ENCODE assay signal across 10 cellular contexts in the genomic region with DNA sequence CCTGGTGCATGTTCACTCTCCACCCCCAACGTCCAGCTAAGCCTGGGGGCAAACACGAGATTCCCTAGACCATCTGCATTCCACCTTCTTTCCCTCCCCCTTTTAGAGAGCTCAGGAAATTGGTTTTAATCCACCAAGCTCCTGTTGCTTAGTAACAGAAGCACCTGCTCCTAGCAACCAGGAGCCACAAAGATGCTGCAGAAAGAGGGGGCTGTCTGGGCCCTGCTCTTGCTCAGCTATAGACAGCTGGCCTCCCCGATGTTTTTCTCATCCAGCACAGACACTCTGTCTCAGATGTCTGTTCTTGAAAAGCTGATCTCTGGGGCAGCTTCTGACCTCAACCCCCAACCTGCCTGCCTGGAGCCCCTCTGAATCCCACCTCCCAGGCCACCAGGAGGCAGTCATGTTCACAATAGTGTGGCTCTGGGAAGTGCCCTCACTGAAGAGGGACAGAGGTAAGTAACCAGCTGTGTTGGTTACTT.
DNase-seq lines count a peak whose midpoint lies in the region; ATAC-seq and TF ChIP-seq lines count a peak whose summit lies in the region.
"Had no signal": no experiment of that assay in that cellular context is flagged by ENCODE, and none has a peak within 500 bp of the region (broad histone marks: within the 10 kb centered on the region; RNA-seq: fewer than 3 reads in every experiment).

No MANE protein-coding gene starts in this region.

- TF ChIP-seq CTCF in brain (conservative IDR thresholded peaks at IDR 0.05), result peak; percentile 38 to 64
- no peak for TF ChIP-seq CTCF in GM13976 (IDR thresholded peaks at IDR 0.05; ENCODE audit: borderline replicate concordance, control extremely low read depth, extremely low read depth, insufficient read depth, missing control alignments)

- peak; percentile 43 for DNase-seq in NCI-H2171 (lab: John Stamatoyannopoulos, UW)
- peak; percentile 0 to 25 for DNase-seq in stimulated activated CD4-positive, alpha-beta T cell treated with anti-CD3 and anti-CD28 coated beads, Interleukin-15, amount 100 ng/mL, for 48 hours (ENCODE audit: low read depth in 2 of 2)
- DNase-seq in Right ventricle myocardium superior, result no peak
- no peak for DNase-seq in GM13976 (ENCODE audit: low spot score)
- DNase-seq in T-helper 1 cell, result no peak
- no peak for DNase-seq in globus pallidus (ENCODE audit: low spot score)
- DNase-seq: cortex of kidney, pancreas had no signal

- H3K27me3 Mint-ChIP-seq in brain, result no peaks in the 10 kb centered on the region

- H3K36me3 Mint-ChIP-seq in brain, result no peaks in the 10 kb centered on the region

- no peaks in the 10 kb centered on the region for H3K9me3 Mint-ChIP-seq in brain

- intact Hi-C loops in Right ventricle myocardium superior (cut with DNase I), result no loop called here

- peak overlapping the region in 4 of 5 experiments; percentile 53 to 77 (median 70) for H3K4me3 Mint-ChIP-seq in brain

- peak; percentile 64 for ATAC-seq in GM19467 (IDR thresholded peaks at IDR 0.05; ENCODE audit: unreplicated experiment)
- no peak for ATAC-seq in Right ventricle myocardium superior (ENCODE audit: poor library complexity)

- in situ Hi-C loops in GM13976 (cut with MboI; ENCODE audit: low sequenced_read_pairs, unreplicated experiment), result no loop called here

- peak overlapping the region; percentile 82 to 98 (median 96) for H3K27ac Mint-ChIP-seq in brain

- peaks cover 76% of the 10 kb centered on the region for H3K4me1 Mint-ChIP-seq in brain

Comparison
In these comparisons a context has a peak if more than half of its experiments do, and no peak if none do; other contexts are left out.
1. DNase-seq: peak in NCI-H2171 (single experiment) and stimulated activated CD4-positive, alpha-beta T cell treated with anti-CD3 and anti-CD28 coated beads, Interleukin-15, amount 100 ng/mL, for 48 hours (2 of 2); none in Right ventricle myocardium superior (single experiment), GM13976 (single experiment), T-helper 1 cell (0 of 5) and globus pallidus (single experiment).